Comparison of ENCODE assay signal across 8 cellular contexts in genomic region chrX:129930941-129931410, GRCh38. TPM values are rescaled to one million over a fixed set of nuclear protein-coding genes. Genes with fewer than 3 reads are reported as not detected.
DNase-seq lines count a peak whose midpoint lies in the region; ATAC-seq and TF ChIP-seq lines count a peak whose summit lies in the region.

No MANE protein-coding gene starts in this region.

- no peaks in the 10 kb centered on the region for H3K27me3 Mint-ChIP-seq in naive thymus-derived CD8-positive, alpha-beta T cell

- no peaks in the 10 kb centered on the region for H3K4me1 ChIP-seq in colonic mucosa

- peaks cover 0 to 8% (median 0%) of the 10 kb centered on the region in 3 donors for H3K36me3 Mint-ChIP-seq in naive thymus-derived CD8-positive, alpha-beta T cell

- POLR2A ChIA-PET in naive thymus-derived CD8-positive, alpha-beta T cell (lab: Charles Lee), result interaction anchor here (0.6 to 1.7 kb wide), 5 partner anchors 21 to 36 kb away, joined by 3 to 5 read pairs (median 3); no protein-coding TSS in a partner anchor

- intact Hi-C loops in colonic mucosa (cut with DNase I), result no loop called here

- no peaks in the 10 kb centered on the region for H3K9me3 ChIP-seq in colonic mucosa

- no peaks in the 10 kb centered on the region for H3K27me3 ChIP-seq in colonic mucosa

- ATAC-seq in GM18498 (IDR thresholded peaks at IDR 0.05; ENCODE audit: unreplicated experiment) (peak; percentile 3), HG02938 (IDR thresholded peaks at IDR 0.05; ENCODE audit: unreplicated experiment) (no peak)
- no peak for ATAC-seq in naive thymus-derived CD8-positive, alpha-beta T cell

- H3K4me1 Mint-ChIP-seq in naive thymus-derived CD8-positive, alpha-beta T cell, result peaks cover under 1 to 8% (median 5%) of the 10 kb centered on the region in 4 donors

- no peaks in the 10 kb centered on the region for H3K36me3 ChIP-seq in colonic mucosa

- DNase-seq in LNCaP clone FGC (ENCODE audit: low read depth) (no peak), colonic mucosa (peak; percentile 27), NCI-H1048 (lab: John Stamatoyannopoulos, UW) (no peak), NOMO-1 treated with DMSO at 0.1 percent for 48 hours (lab: John Stamatoyannopoulos, UW; ENCODE audit: unreplicated experiment) (no peak)
- DNase-seq in naive thymus-derived CD8-positive, alpha-beta T cell, result no peak
- DNase-seq in activated effector memory CD4-positive, alpha-beta T cell treated with Interleukin-2 at 50 U/mL for 16 hours, result no peak

- H3K27ac Mint-ChIP-seq in naive thymus-derived CD8-positive, alpha-beta T cell, result peak overlapping the region; percentile 34 to 96 (median 90)

- peak overlapping the region; percentile 83 for H3K27ac ChIP-seq in colonic mucosa

- peak overlapping the region; percentile 59 for H3K4me3 ChIP-seq in LNCaP clone FGC (ENCODE audit: low read depth, low read length)
- peak overlapping the region; percentile 45 for H3K4me3 ChIP-seq in colonic mucosa

- no peaks in the 10 kb centered on the region for H3K9me3 Mint-ChIP-seq in naive thymus-derived CD8-positive, alpha-beta T cell

- H3K9ac ChIP-seq in colonic mucosa (ENCODE audit: low read depth in 2 of 2, low read length in 2 of 2), result peak overlapping the region; percentile 38 to 71

- H3K4me3 Mint-ChIP-seq in naive thymus-derived CD8-positive, alpha-beta T cell, result peak overlapping the region; percentile 73 to 85 (median 79)

- TF ChIP-seq CTCF in LNCaP clone FGC (IDR thresholded peaks at IDR 0.05; ENCODE audit: control insufficient read depth, extremely low read depth, insufficient read depth) (no peak), colonic mucosa (IDR thresholded peaks at IDR 0.05) (no peak)

RNA-seq across cellular contexts. Expression of gene UTP14A, which starts 25.0 kb away (rescaled TPM):
- 10 to 100 TPM in 1 of 2 donors, 1 to 10 TPM in 1; 9.9 to 17.4 TPM for total RNA-seq in colonic mucosa
- total RNA-seq in naive thymus-derived CD8-positive, alpha-beta T cell, result 10 to 100 TPM; 20.6 to 22.1 TPM
- 10 to 100 TPM in 1 of 3 donors, 1 to 10 TPM in 2; 7.3 to 17.0 (median 7.4) TPM for polyA plus RNA-seq in naive thymus-derived CD8-positive, alpha-beta T cell

RNA-seq across cellular contexts. Expression of gene BCORL1, which starts 51.5 kb away (rescaled TPM):
- total RNA-seq in colonic mucosa, result 10 to 100 TPM in 1 of 2 donors, 1 to 10 TPM in 1; 8.3 to 14.4 TPM
- 1 to 10 TPM; 8.3 to 9.6 TPM for total RNA-seq in naive thymus-derived CD8-positive, alpha-beta T cell
- polyA plus RNA-seq in naive thymus-derived CD8-positive, alpha-beta T cell, result 1 to 10 TPM; 1.0 to 1.8 (median 1.1) TPM
